ENCODE assay signal across 33 cellular contexts in genomic region chr4:1976416-1977352, GRCh38. TPM values are rescaled to one million over a fixed set of nuclear protein-coding genes. Genes with fewer than 3 reads are reported as not detected.
DNase-seq lines count a peak whose midpoint lies in the region; ATAC-seq, FAIRE-seq and TF ChIP-seq lines count a peak whose summit lies in the region.
"Had no signal": no experiment of that assay in that cellular context is flagged by ENCODE, and none has a peak within 500 bp of the region (broad histone marks: within the 10 kb centered on the region; RNA-seq: fewer than 3 reads in every experiment).

No MANE protein-coding gene starts in this region.

- peak; percentile 54 for DNase-seq in activated CD8-positive, alpha-beta memory T cell treated with anti-CD3 and anti-CD28 coated beads for 24 hours
- no peak for DNase-seq in activated CD8-positive, alpha-beta memory T cell treated with anti-CD3 and anti-CD28 coated beads, Interleukin-2, amount 50 U/mL, for 4 hours
- DNase-seq in RWPE2 (ENCODE audit: low spot score) (peak; percentile 57), HepG2 (ENCODE audit: low spot score) (no peak), retina (no peak)
- DNase-seq in stimulated activated CD8-positive, alpha-beta memory T cell treated with anti-CD3 and anti-CD28 coated beads, Interleukin-4, amount 100 ng/mL, for 48 hours: peak; percentile 15
- DNase-seq: 8988T; activated CD4-positive, alpha-beta T cell treated with anti-CD3 and anti-CD28 coated beads, Interleukin-2, amount 10 ng/mL, durations not matched to agents 24 days and 14 days; activated T-cell treated with anti-CD3 and anti-CD28 coated beads, Interleukin-2, amount 50 U/mL, for 72 hours; C1 segment of cervical spinal cord; COR-L47; DMS79 treated with DMSO at 0.1 percent for 48 hours; effector CD8-positive, alpha-beta T cell; erythroblast; GDM1; KBM-7; mesenchymal stem cell; NCI-H1105 treated with DMSO at 0.1 percent for 48 hours; NCI-H187 treated with DMSO at 0.1 percent for 48 hours; NCI-H2171 treated with DMSO at 0.1 percent for 48 hours; NCI-H510A; stimulated activated CD4-positive, alpha-beta T cell treated with anti-CD3 and anti-CD28 coated beads, Interleukin-4, amount 100 ng/mL, for 24 hours; SW 1271; T-helper 9 cell; trophoblast cell had no signal

- H2AFZ ChIP-seq in HepG2 (ENCODE audit: low read length): no peak overlapping the region

- H3K9ac ChIP-seq in HepG2 (ENCODE audit: insufficient read depth, low read depth, low read length): no peak overlapping the region

- H3K27me3 ChIP-seq in RWPE2 (ENCODE audit: insufficient read depth, poor library complexity, severe bottlenecking) (no peaks in the 10 kb centered on the region), HepG2 (ENCODE audit: control insufficient read depth in 1 of 2, insufficient read depth in 2 of 2, low read length in 2 of 2) (no peaks in the 10 kb centered on the region)
- H3K27me3 ChIP-seq: breast epithelium, neutrophil had no signal

- TF ChIP-seq POLR2A in HepG2 (IDR thresholded peaks at IDR 0.05; ENCODE audit: insufficient read depth in 1 of 2, low read depth in 2 of 2, low read length in 2 of 2): no peak

- POLR2A ChIA-PET in HepG2 (lab: Yijun Ruan, JAX): no interaction called here

- no peaks in the 10 kb centered on the region for H3K9me3 ChIP-seq in RWPE2 (ENCODE audit: severe bottlenecking)
- H3K9me3 ChIP-seq in HepG2 (ENCODE audit: low read length): no peaks in the 10 kb centered on the region
- H3K9me3 ChIP-seq: breast epithelium, neutrophil, prostate gland had no signal

- H3K4me1 ChIP-seq in RWPE2 (ENCODE audit: insufficient read depth, poor library complexity, severe bottlenecking): no peaks in the 10 kb centered on the region
- H3K4me1 ChIP-seq in HepG2 (ENCODE audit: insufficient read depth, low read length): no peaks in the 10 kb centered on the region
- H3K4me1 ChIP-seq: breast epithelium, prostate gland had no signal

- ATAC-seq in RWPE2 (ENCODE audit: low read depth) (no peak), HepG2 (peak; percentile 8; the same call in 1 of the 3 replicates), HG02642 (IDR thresholded peaks at IDR 0.05; ENCODE audit: poor library complexity, unreplicated experiment) (no peak), GM18511 (IDR thresholded peaks at IDR 0.05; ENCODE audit: unreplicated experiment) (no peak)
- ATAC-seq: sciatic nerve had no signal

- no peak for TF ChIP-seq EP300 in HepG2 (IDR thresholded peaks at IDR 0.05; ENCODE audit: low read depth in 2 of 2, low read length in 2 of 2)
- TF ChIP-seq EP300 in HepG2 (CRISPR knock-in tag; IDR thresholded peaks at IDR 0.05; ENCODE audit: borderline replicate concordance): no peak

- WGBS in HepG2 (ENCODE audit: low lambda C conversion rate): 96% methylated on average over 26 of the region's 35 CpGs

- intact Hi-C loops in HepG2 (cut with micrococcal nuclease; ENCODE audit: unreplicated experiment): no loop called here

- FAIRE-seq in HepG2 (lab: Jason Lieb, UNC): no peak
- FAIRE-seq: colon had no signal

- in situ Hi-C loops in HepG2 (cut with HindIII; ENCODE audit: extremely low pct_ligation_motif_present, low pct_unique_long_range_greater_than_20kb): no loop called here

- TF ChIP-seq RAD21 in HepG2 (CRISPR knock-in tag; IDR thresholded peaks at IDR 0.05): no peak

- H3K4me3 ChIP-seq in RWPE2 (ENCODE audit: severe bottlenecking) (no peak overlapping the region), HepG2 (replicated peaks in 1 of 3; ENCODE audit: insufficient read depth in 1 of 3, low read depth in 2 of 3, low read length in 3 of 3) (no peak overlapping the region)
- H3K4me3 ChIP-seq: breast epithelium, prostate gland had no signal

- H4K20me1 ChIP-seq in HepG2 (ENCODE audit: insufficient read depth, low read length): peaks cover 6% of the 10 kb centered on the region; the same call in 1 of the 2 replicates

- CTCF ChIA-PET in HepG2 (lab: Yijun Ruan, JAX; ENCODE audit: low intra/inter-chr PET ratio, low total read pairs): no interaction called here

- H3K4me2 ChIP-seq in HepG2 (ENCODE audit: low read depth, low read length): no peak overlapping the region

- H3K27ac ChIP-seq in RWPE2 (ENCODE audit: poor library complexity, severe bottlenecking): no peak overlapping the region
- H3K27ac ChIP-seq in HepG2 (ENCODE audit: extremely low read length, insufficient read depth, low read length): no peak overlapping the region
- H3K27ac ChIP-seq: breast epithelium, neutrophil, prostate gland, VCaP had no signal

- BruUV-seq in HepG2 (replicated peaks; lab: Mats Ljungman, UMichigan): no TSS peak

- H3K36me3 ChIP-seq in RWPE2 (ENCODE audit: low read depth): peaks cover 95% of the 10 kb centered on the region
- H3K36me3 ChIP-seq in HepG2 (replicated peaks in 1 of 2; ENCODE audit: control insufficient read depth in 1 of 2, insufficient read depth in 2 of 2, low read length in 2 of 2): peaks cover 45 to 91% of the 10 kb centered on the region in 2 experiments
- H3K36me3 ChIP-seq: prostate gland had no signal

- no peaks in the 10 kb centered on the region for H3K79me2 ChIP-seq in HepG2 (ENCODE audit: insufficient read depth, low read length)

- no peak for TF ChIP-seq CTCF in RWPE2 (IDR thresholded peaks at IDR 0.05; ENCODE audit: poor library complexity, severe bottlenecking)
- no peak for TF ChIP-seq CTCF in HepG2 (CRISPR knock-in tag; IDR thresholded peaks at IDR 0.05)

TF ChIP-seq in HepG2, 621 proteins besides CTCF, POLR2A, EP300 and RAD21:
- TF ChIP-seq RNF2 (conservative IDR thresholded peaks at IDR 0.05; ENCODE audit: low read depth) (no peak), FLYWCH1 (CRISPR knock-in tag; IDR thresholded peaks at IDR 0.05) (no peak), RBM22 (optimal IDR thresholded peaks at IDR 0.05; ENCODE audit: low read length) (peak; percentile 2), ZNF280B (CRISPR knock-in tag; IDR thresholded peaks at IDR 0.05; ENCODE audit: borderline replicate concordance) (no peak), AGO2 (optimal IDR thresholded peaks at IDR 0.05; ENCODE audit: low read depth, low read length) (peak; percentile 68), ZNF414 (CRISPR knock-in tag; IDR thresholded peaks at IDR 0.05) (no peak)

RNA-seq across cellular contexts. Expression of gene NELFA, which starts 32.1 kb away (rescaled TPM):
- total RNA-seq in HepG2 (2016; rRNA removed; fragmentation: Illumina TruSeq; extraction: Trizol): 11.4 and 18.5 TPM in 2 replicates
- total RNA-seq in HepG2 (2016; cell fraction: cytosol; rRNA removed; fragmentation: Illumina TruSeq; extraction: Trizol; ENCODE audit: low read depth): 11.0 and 11.5 TPM in 2 replicates
- 10.3 and 19.4 TPM in 2 replicates for total RNA-seq in HepG2 (2016; cell fraction: insoluble cytoplasmic fraction; rRNA removed; fragmentation: Illumina TruSeq; extraction: Trizol)
- total RNA-seq in HepG2 (2016; cell fraction: membrane; rRNA removed; fragmentation: Illumina TruSeq; extraction: Trizol): 15.4 and 15.7 TPM in 2 replicates
- 15.3 and 18.5 TPM in 2 replicates for total RNA-seq in HepG2 (2016; cell fraction: nucleus; rRNA removed; fragmentation: Illumina TruSeq; extraction: Trizol)
- 13.3 and 14.6 TPM in 2 replicates for polyA plus RNA-seq in HepG2 (2011; rRNA removed)
- 6.5 and 13.6 TPM in 2 replicates for polyA plus RNA-seq in HepG2 (2011; cell fraction: cytosol; rRNA removed)
- 45.3 and 58.0 TPM in 2 replicates for polyA plus RNA-seq in HepG2 (2011; cell fraction: nucleus; rRNA removed)
- 16.5 and 18.9 TPM in 2 replicates for polyA plus RNA-seq in HepG2 (2012)
- 6.0 and 6.9 TPM in 2 replicates for polyA plus RNA-seq in HepG2 (2016; cell fraction: cytosol; fragmentation: Illumina TruSeq; extraction: Trizol; ENCODE audit: low read depth)
- polyA plus RNA-seq in HepG2 (2016; cell fraction: insoluble cytoplasmic fraction; fragmentation: Illumina TruSeq; extraction: Trizol; ENCODE audit: low read depth): 18.4 and 25.2 TPM in 2 replicates
- 9.2 and 10.2 TPM in 2 replicates for polyA plus RNA-seq in HepG2 (2016; cell fraction: membrane; fragmentation: Illumina TruSeq; extraction: Trizol; ENCODE audit: low read depth)
- 43.4 and 47.9 TPM in 2 replicates for polyA plus RNA-seq in HepG2 (2016; cell fraction: nucleus; fragmentation: Illumina TruSeq; extraction: Trizol; ENCODE audit: insufficient read depth, low read depth)
- 8.8 and 40.6 TPM in 2 replicates for polyA minus RNA-seq in HepG2 (2011; rRNA and poly(A)+ RNA removed; ENCODE audit: low replicate concordance)
- polyA minus RNA-seq in HepG2 (2011; cell fraction: cytosol; rRNA and poly(A)+ RNA removed): 11.3 and 19.9 TPM in 2 replicates
- polyA minus RNA-seq in HepG2 (2011; cell fraction: nucleus; rRNA and poly(A)+ RNA removed): 29.0 and 37.0 TPM in 2 replicates

Comparison
In these comparisons a context has a peak if more than half of its experiments do, and no peak if none do; other contexts are left out.
1. DNase-seq: peak in activated CD8-positive, alpha-beta memory T cell treated with anti-CD3 and anti-CD28 coated beads for 24 hours (single experiment), RWPE2 (single experiment) and stimulated activated CD8-positive, alpha-beta memory T cell treated with anti-CD3 and anti-CD28 coated beads, Interleukin-4, amount 100 ng/mL, for 48 hours (single experiment); none in activated CD8-positive, alpha-beta memory T cell treated with anti-CD3 and anti-CD28 coated beads, Interleukin-2, amount 50 U/mL, for 4 hours (single experiment), HepG2 (single experiment) and retina (single experiment).